ENCODE assay signal across 12 cellular contexts in the genomic region with DNA sequence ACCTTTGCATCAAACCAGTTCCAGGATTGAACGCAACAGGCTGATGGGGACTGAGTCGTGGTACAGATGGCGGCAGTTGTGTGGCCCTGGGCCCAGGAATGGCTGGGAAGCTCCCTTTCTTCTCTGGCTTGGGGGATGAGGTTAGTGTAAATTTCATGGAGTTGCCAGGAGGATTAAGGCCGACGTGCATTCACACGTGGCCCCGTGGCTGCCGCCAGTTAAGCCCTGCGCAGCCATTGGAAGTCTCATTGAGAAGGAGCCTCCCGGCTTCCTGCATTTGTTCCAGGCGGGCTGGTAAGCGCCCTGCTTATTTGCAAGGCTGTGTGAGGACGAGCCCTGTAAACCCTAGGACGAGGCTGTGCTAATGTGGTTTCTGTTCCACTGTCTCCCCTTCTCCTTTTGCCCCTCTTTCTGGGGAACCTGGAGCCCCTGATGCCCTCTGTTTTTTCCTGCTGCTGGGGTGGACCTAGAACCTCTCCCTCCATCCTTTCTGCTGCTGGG. TPM values are rescaled to one million over a fixed set of nuclear protein-coding genes. Genes with fewer than 3 reads are reported as not detected.
A peak's percentile ranks its signal among the peaks of the same experiment; 100 is the strongest.
DNase-seq lines count a peak whose midpoint lies in the region; ATAC-seq and TF ChIP-seq lines count a peak whose summit lies in the region.
"Had no signal": no experiment of that assay in that cellular context is flagged by ENCODE, and none has a peak within 500 bp of the region (broad histone marks: within the 10 kb centered on the region; RNA-seq: fewer than 3 reads in every experiment).

No MANE protein-coding gene starts in this region.

- no peak for TF ChIP-seq POLR2A in NB4 (IDR thresholded peaks at IDR 0.05; ENCODE audit: extremely low read depth, insufficient read length)

- H3K9me3 Mint-ChIP-seq in Caco-2 (ENCODE audit: unreplicated experiment) (no peaks in the 10 kb centered on the region), neural crest cell (no peaks in the 10 kb centered on the region)
- H3K9me3 Mint-ChIP-seq: activated naive CD8-positive, alpha-beta T cell treated with anti-CD3 and anti-CD28 coated beads for 36 hours had no signal

- no peak for ATAC-seq in stimulated activated naive CD8-positive, alpha-beta T cell treated with anti-CD3 and anti-CD28 coated beads, Interleukin-15, Interleukin-2, amounts not matched to agents 100 U/mL and 50 U/mL, for 24 hours
- ATAC-seq in HG03045 (IDR thresholded peaks at IDR 0.05; ENCODE audit: unreplicated experiment), result no peak
- no peak for ATAC-seq in GM21825 (IDR thresholded peaks at IDR 0.05; ENCODE audit: unreplicated experiment)
- ATAC-seq in GM21717 (IDR thresholded peaks at IDR 0.05; ENCODE audit: unreplicated experiment), result no peak

- H3K27ac Mint-ChIP-seq in Caco-2 (ENCODE audit: unreplicated experiment), result peak overlapping the region; percentile 14
- peak overlapping the region; percentile 92 for H3K27ac Mint-ChIP-seq in neural crest cell (ENCODE audit: unreplicated experiment)
- H3K27ac Mint-ChIP-seq: activated naive CD8-positive, alpha-beta T cell treated with anti-CD3 and anti-CD28 coated beads for 36 hours had no signal

- no peak for TF ChIP-seq CTCF in Caco-2 (IDR thresholded peaks at IDR 0.05; ENCODE audit: insufficient read depth in 1 of 2, low read depth in 1 of 2, low read length in 1 of 2, severe bottlenecking in 1 of 2, unreplicated experiment in 1 of 2)
- no peak for TF ChIP-seq CTCF in NB4 (IDR thresholded peaks at IDR 0.05; ENCODE audit: low read depth, low read length)
- TF ChIP-seq CTCF in neural crest cell (conservative IDR thresholded peaks at IDR 0.05), result no peak

- DNase-seq in Caco-2, result no peak
- peak; percentile 64 for DNase-seq in NB4 (ENCODE audit: low read depth)
- DNase-seq in neural crest cell (ENCODE audit: low read depth, low spot score), result no peak
- DNase-seq in stimulated activated naive CD8-positive, alpha-beta T cell treated with anti-CD3 and anti-CD28 coated beads, Interleukin-15, Interleukin-2, amounts not matched to agents 100 U/mL and 50 U/mL, for 24 hours, result no peak
- DNase-seq: activated naive CD8-positive, alpha-beta T cell treated with anti-CD3 and anti-CD28 coated beads for 36 hours; stimulated activated CD4-positive, alpha-beta T cell treated with anti-CD3 and anti-CD28 coated beads, Interleukin-1b, Interleukin-23, amount 100 ng/mL, for 48 hours; upper lobe of right lung had no signal

- H3K4me1 Mint-ChIP-seq in Caco-2 (ENCODE audit: low read depth, unreplicated experiment) (peaks cover 11% of the 10 kb centered on the region), neural crest cell (peaks cover 35% of the 10 kb centered on the region)

- CTCF ChIA-PET in Caco-2 (lab: Charles Lee), result no interaction called here

- H3K27me3 Mint-ChIP-seq in Caco-2 (ENCODE audit: insufficient read depth, unreplicated experiment) (no peaks in the 10 kb centered on the region), neural crest cell (ENCODE audit: low read depth) (peaks cover 28% of the 10 kb centered on the region)

- H3K36me3 Mint-ChIP-seq in Caco-2 (ENCODE audit: insufficient read depth, unreplicated experiment) (peaks cover 45% of the 10 kb centered on the region), neural crest cell (ENCODE audit: low read depth) (peaks cover 22% of the 10 kb centered on the region)
- H3K36me3 Mint-ChIP-seq: activated naive CD8-positive, alpha-beta T cell treated with anti-CD3 and anti-CD28 coated beads for 36 hours had no signal

- POLR2A ChIA-PET in Caco-2 (lab: Charles Lee), result no interaction called here

- H3K4me3 ChIP-seq in Caco-2 (ENCODE audit: low read depth, low read length) (no peak overlapping the region), NB4 (ENCODE audit: low read depth, low read length) (peak overlapping the region; percentile 48)
- H3K4me3 ChIP-seq: lung, upper lobe of right lung had no signal

- peak overlapping the region; percentile 79 for H3K27ac ChIP-seq in cingulate gyrus (ENCODE audit: low read depth, low read length)
- H3K27ac ChIP-seq: upper lobe of right lung had no signal

- BruUV-seq in Caco-2 (replicated peaks; lab: Mats Ljungman, UMichigan), result no TSS peak

- H3K36me3 ChIP-seq in Caco-2 (ENCODE audit: control insufficient read depth, insufficient read depth, low read length), result no peaks in the 10 kb centered on the region
- H3K36me3 ChIP-seq: upper lobe of right lung had no signal

- no peaks in the 10 kb centered on the region for H3K9me3 ChIP-seq in Caco-2
- H3K9me3 ChIP-seq: upper lobe of right lung had no signal

- H3K4me1 ChIP-seq in Caco-2, result peaks cover 34% of the 10 kb centered on the region

- H3K4me3 Mint-ChIP-seq in Caco-2 (ENCODE audit: unreplicated experiment) (no peak overlapping the region), neural crest cell (peak overlapping the region; percentile 88)
- H3K4me3 Mint-ChIP-seq: activated naive CD8-positive, alpha-beta T cell treated with anti-CD3 and anti-CD28 coated beads for 36 hours had no signal

- intact Hi-C loops in Caco-2 (cut with micrococcal nuclease; ENCODE audit: unreplicated experiment), result no loop called here

- no peaks in the 10 kb centered on the region for H3K27me3 ChIP-seq in Caco-2 (replicated peaks; ENCODE audit: control insufficient read depth, insufficient read depth, low read length)

RNA-seq across cellular contexts. Expression of a gene that starts 5.7 kb away (rescaled TPM):
- total RNA-seq in Caco-2 (2022), result 78.2 and 91.0 TPM in 2 replicates
- total RNA-seq in neural crest cell, result 398 and 416 TPM in 2 replicates
